Comparison of ENCODE assay signal across 28 cellular contexts in genomic region chr4:143097751-143098150, GRCh38.
"Had no signal": no experiment of that assay in that cellular context is flagged by ENCODE, and none has a peak within 500 bp of the region (broad histone marks: within the 10 kb centered on the region; RNA-seq: fewer than 3 reads in every experiment).

No MANE protein-coding gene starts in this region.

- H3K27me3 ChIP-seq: dorsolateral prefrontal cortex, esophagus squamous epithelium had no signal

- H3K9me3 ChIP-seq: esophagus squamous epithelium had no signal

- FAIRE-seq: astrocyte had no signal

- H3K27ac ChIP-seq: coronary artery, dorsolateral prefrontal cortex, esophagus squamous epithelium, WERI-Rb-1 had no signal

- DNase-seq: activated B cell treated with CpG ODN at 0.5 μM for 24 hours; activated CD4-positive, alpha-beta T cell treated with anti-CD3 and anti-CD28 coated beads for 48 hours; activated CD4-positive, alpha-beta T cell treated with anti-CD3 and anti-CD28 coated beads, Interleukin-2, amount 50 U/mL, for 1 hour; activated CD4-positive, alpha-beta T cell treated with anti-CD3 and anti-CD28 coated beads, Interleukin-2, amount 50 U/mL, for 48 hours; activated CD8-positive, alpha-beta memory T cell treated with anti-CD3 and anti-CD28 coated beads for 24 hours; activated CD8-positive, alpha-beta T cell treated with anti-CD3 and anti-CD28 coated beads for 36 hours; activated effector memory CD4-positive, alpha-beta T cell treated with Interleukin-2 at 50 U/mL for 16 hours; activated gamma-delta T cell treated with Interleukin-2 at 50 U/mL for 16 hours; activated naive CD4-positive, alpha-beta T cell treated with anti-CD3 and anti-CD28 coated beads, Interleukin-2, amount 50 U/mL, for 16 hours; activated naive CD4-positive, alpha-beta T cell treated with Interleukin-2 at 50 U/mL for 16 hours; activated T-cell treated with anti-CD3 and anti-CD28 coated beads, Interleukin-2, amount 50 U/mL, for 4 hours; amniotic stem cell; anterior cingulate cortex; caudate nucleus; dorsolateral prefrontal cortex; effector memory CD4-positive, alpha-beta T cell; endodermal cell; erythroblast; esophagus squamous epithelium; foreskin melanocyte; T-helper 1 cell; T-helper 17 cell; T1000; WERI-Rb-1 had no signal

- H3K4me1 ChIP-seq: esophagus squamous epithelium had no signal

- H3K4me3 ChIP-seq: coronary artery, dorsolateral prefrontal cortex, esophagus squamous epithelium had no signal

- H3K36me3 ChIP-seq: esophagus squamous epithelium, WERI-Rb-1 had no signal

- ATAC-seq: activated CD4-positive, CD25-positive, alpha-beta regulatory T cell treated with anti-CD3 and anti-CD28 coated beads, Interleukin-2, amount 50 U/mL, for 24 hours; activated CD8-positive, alpha-beta T cell treated with anti-CD3 and anti-CD28 coated beads for 36 hours; activated T-cell treated with anti-CD3 and anti-CD28 coated beads, Interleukin-2, amount 50 U/mL, for 4 hours; activated T-helper 17 cell treated with anti-CD3 and anti-CD28 coated beads, Interleukin-2, amount 50 U/mL, for 72 hours; T-helper 17 cell had no signal
